ENCODE assay signal across 10 cellular contexts in genomic region chr4:147481577-147482109, GRCh38. TPM values are rescaled to one million over a fixed set of nuclear protein-coding genes. Genes with fewer than 3 reads are reported as not detected.
DNase-seq lines count a peak whose midpoint lies in the region; ATAC-seq, FAIRE-seq and TF ChIP-seq lines count a peak whose summit lies in the region.
"Had no signal": no experiment of that assay in that cellular context is flagged by ENCODE, and none has a peak within 500 bp of the region (broad histone marks: within the 10 kb centered on the region; RNA-seq: fewer than 3 reads in every experiment).

No MANE protein-coding gene starts in this region.

- WGBS in H1 (ENCODE audit: extremely low coverage in 1 of 2, insufficient coverage in 1 of 2, insufficient read length in 1 of 2, insufficient replicate concordance in 2 of 2, low coverage in 1 of 2, low lambda C conversion rate in 2 of 2, missing lambda C conversion rate in 1 of 2), 2 experiments: 3% methylated on average over 13 of the region's 13 CpGs; no CpG with 5 or more reads in 1 of the 2 experiments
- 4 to 10% methylated on average over 11 to 13 of the region's 13 CpGs for WGBS in lower leg skin, 2 donors
- 2% methylated on average over 9 to 12 of the region's 13 CpGs for WGBS in testis, 2 donors

- no peak overlapping the region for H4K5ac ChIP-seq in H1 (ENCODE audit: insufficient read length, low read depth, low read length)

- no peaks in the 10 kb centered on the region for H3K9me2 ChIP-seq in Karpas-422 (replicated peaks; ENCODE audit: insufficient read depth, low read length)

- H4K91ac ChIP-seq in H1 (replicated peaks; ENCODE audit: insufficient read length, low read length): no peak overlapping the region

- no peak overlapping the region for H3K27ac ChIP-seq in HUES6 (ENCODE audit: low read depth, low read length)
- H3K27ac ChIP-seq in H1 (ENCODE audit: low read depth, low read length): no peak overlapping the region
- H3K27ac ChIP-seq in testis: peak overlapping the region; percentile 82 to 92
- no peak overlapping the region for H3K27ac ChIP-seq in Karpas-422 (ENCODE audit: low read length)

- peaks cover 43% of the 10 kb centered on the region for H3K27me3 ChIP-seq in HUES6 (ENCODE audit: control insufficient read depth, insufficient read depth, low read length)
- H3K27me3 ChIP-seq in H1 (replicated peaks in 1 of 4; ENCODE audit: control insufficient read depth in 3 of 4, extremely low read depth in 1 of 4, insufficient read depth in 3 of 4, low read length in 3 of 4): peaks cover 4 to 21% (median 17%) of the 10 kb centered on the region in 4 experiments
- no peaks in the 10 kb centered on the region for H3K27me3 ChIP-seq in testis
- no peaks in the 10 kb centered on the region for H3K27me3 ChIP-seq in Karpas-422 (ENCODE audit: low read length)

- no peak for ATAC-seq in HG03354 (IDR thresholded peaks at IDR 0.05; ENCODE audit: poor library complexity, severe bottlenecking, unreplicated experiment)

- H3K9ac ChIP-seq in HUES6 (ENCODE audit: low read length) (peak overlapping the region; percentile 64), H1 (replicated peaks in 1 of 4; ENCODE audit: extremely low read depth in 1 of 4, low read depth in 3 of 4, low read length in 3 of 4) (peak overlapping the region in 3 of 4 experiments; percentile 35 to 69 (median 45); a peak in 4 of 7 replicates), Karpas-422 (ENCODE audit: low read length) (no peak overlapping the region)

- H2AFZ ChIP-seq in H1 (ENCODE audit: low read length): peak overlapping the region; percentile 89
- H2AFZ ChIP-seq in Karpas-422 (ENCODE audit: low read length): no peak overlapping the region

- intact Hi-C loops in lower leg skin (cut with DNase I; ENCODE audit: low total_unique reads) (no loop called here), testis (cut with DNase I; ENCODE audit: low total_unique reads) (no loop called here)

- no peak overlapping the region for H2BK15ac ChIP-seq in H1 (ENCODE audit: low read length)

- H3K4me1 ChIP-seq in HUES6 (ENCODE audit: control insufficient read depth, insufficient read depth, low read length) (peaks cover 20% of the 10 kb centered on the region), H1 (replicated peaks in 1 of 4; ENCODE audit: control insufficient read depth in 3 of 4, insufficient read depth in 4 of 4, low read length in 3 of 4) (no peaks in the 10 kb centered on the region; a peak in 1 of 7 replicates), testis (peaks cover 5% of the 10 kb centered on the region), Karpas-422 (ENCODE audit: low read length) (no peaks in the 10 kb centered on the region)

- H3K18ac ChIP-seq in H1 (ENCODE audit: extremely low read depth, low read length): peak overlapping the region; percentile 49; the same call in 1 of the 2 replicates

- no peak overlapping the region for H3K14ac ChIP-seq in H1 (ENCODE audit: insufficient read length)

- no peak overlapping the region for H3K23ac ChIP-seq in H1 (ENCODE audit: insufficient read length)

- H3K79me2 ChIP-seq in H1 (ENCODE audit: control insufficient read depth in 1 of 2, insufficient read depth in 2 of 2, low read length in 2 of 2) (no peaks in the 10 kb centered on the region), Karpas-422 (ENCODE audit: low read length) (no peaks in the 10 kb centered on the region)

- CTCF ChIA-PET in H1 (lab: Charles Lee; ENCODE audit: partially characterized antibody): interaction anchor here (0.8 to 2.7 kb wide), 8 partner anchors 37 to 385 kb away, joined by 3 to 11 read pairs (median 6); no protein-coding TSS in a partner anchor

- H2AK5ac ChIP-seq in H1 (ENCODE audit: low read depth, low read length): no peak overlapping the region

- H2BK20ac ChIP-seq in H1 (ENCODE audit: low read length): no peak overlapping the region

- H2BK5ac ChIP-seq in H1 (ENCODE audit: low read depth, low read length): no peak overlapping the region

- peak overlapping the region; percentile 93 to 98 for H3K4me2 ChIP-seq in H1 (ENCODE audit: insufficient read depth in 1 of 2, low read depth in 2 of 2, low read length in 2 of 2)
- no peak overlapping the region for H3K4me2 ChIP-seq in Karpas-422 (ENCODE audit: low read depth, low read length, poor library complexity, severe bottlenecking)

- TF ChIP-seq CTCF in H1 (IDR thresholded peaks at IDR 0.05; ENCODE audit: control extremely low read depth in 1 of 3, insufficient read depth in 1 of 3, low read depth in 1 of 3, low read length in 3 of 3) (no peak), lower leg skin (IDR thresholded peaks at IDR 0.05) (no peak), testis (IDR thresholded peaks at IDR 0.05) (no peak)

- H2BK12ac ChIP-seq in H1 (ENCODE audit: low read depth, low read length): no peak overlapping the region; the same call in 1 of the 2 replicates

- no peak overlapping the region for H2BK120ac ChIP-seq in H1 (replicated peaks; ENCODE audit: low read depth, low read length)

- H3K9me3 ChIP-seq in HUES6 (ENCODE audit: control insufficient read depth, insufficient read depth, low read depth, low read length) (peaks cover 3% of the 10 kb centered on the region; the same call in 1 of the 2 replicates), H1 (ENCODE audit: insufficient read depth in 2 of 2, low read depth in 1 of 2, low read length in 1 of 2) (no peaks in the 10 kb centered on the region), testis (no peaks in the 10 kb centered on the region), Karpas-422 (ENCODE audit: low read length) (no peaks in the 10 kb centered on the region)

- DNase-seq in H1 (ENCODE audit: low read depth in 1 of 2, low spot score in 2 of 2) (peak in 1 of 2 experiments; percentile 61), lower leg skin (ENCODE audit: low spot score in 2 of 2) (no peak), testis (peak; percentile 31), Karpas-422 (no peak), occipital lobe (lab: John Stamatoyannopoulos, UW) (no peak), putamen (ENCODE audit: low spot score) (no peak)
- DNase-seq: NCI-H2107 had no signal

- FAIRE-seq in H1 (lab: Jason Lieb, UNC): no peak
- FAIRE-seq: GM12892 had no signal

- peaks cover 5% of the 10 kb centered on the region; the same call in 1 of the 2 replicates for H3K23me2 ChIP-seq in H1 (ENCODE audit: low read depth, low read length)

- no peak overlapping the region for H3K4ac ChIP-seq in H1 (replicated peaks; ENCODE audit: insufficient read length, low read depth, low read length)

- H4K20me1 ChIP-seq in H1 (replicated peaks in 1 of 2; ENCODE audit: control insufficient read depth in 1 of 2, insufficient read depth in 2 of 2, low read length in 2 of 2): no peaks in the 10 kb centered on the region
- no peaks in the 10 kb centered on the region for H4K20me1 ChIP-seq in Karpas-422 (ENCODE audit: insufficient read depth, low read depth, low read length)

- no peak for TF ChIP-seq RAD21 in H1 (IDR thresholded peaks at IDR 0.05 in 1 of 2, conservative IDR thresholded peaks at IDR 0.05 in 1 of 2; ENCODE audit: low read depth in 2 of 2, low read length in 2 of 2)

- H3K36me3 ChIP-seq in HUES6 (ENCODE audit: control insufficient read depth, insufficient read depth, low read length) (no peaks in the 10 kb centered on the region), H1 (ENCODE audit: control insufficient read depth in 2 of 4, insufficient read depth in 4 of 4, low read length in 3 of 4) (no peaks in the 10 kb centered on the region), testis (ENCODE audit: low read depth, missing control alignments) (no peaks in the 10 kb centered on the region), Karpas-422 (ENCODE audit: insufficient read depth, low read length) (no peaks in the 10 kb centered on the region)

- POLR2A ChIA-PET in H1 (lab: Charles Lee; ENCODE audit: partially characterized antibody): interaction anchor here (0.7 to 1.4 kb wide), 2 partner anchors 28 to 36 kb away, joined by 3 to 4 read pairs; no protein-coding TSS in a partner anchor

- TF ChIP-seq POLR2A in H1 (IDR thresholded peaks at IDR 0.05; ENCODE audit: control extremely low read depth in 1 of 2, low read depth in 2 of 2, low read length in 2 of 2): no peak
- no peak for TF ChIP-seq POLR2A in lower leg skin (IDR thresholded peaks at IDR 0.05)
- no peak for TF ChIP-seq POLR2A in testis (IDR thresholded peaks at IDR 0.05)

- H4K8ac ChIP-seq in H1 (ENCODE audit: extremely low read depth, insufficient read depth, low read length): peak overlapping the region; percentile 76; the same call in 1 of the 2 replicates

- no peak overlapping the region for H3K56ac ChIP-seq in H1 (replicated peaks; ENCODE audit: insufficient read length, low read depth, low read length)

- no peak for TF ChIP-seq EP300 in H1 (IDR thresholded peaks at IDR 0.05; ENCODE audit: borderline replicate concordance in 1 of 2, low read depth in 2 of 2, low read length in 2 of 2)

- H3K79me1 ChIP-seq in H1 (ENCODE audit: low read depth, low read length): no peaks in the 10 kb centered on the region

- H3K4me3 ChIP-seq in HUES6 (ENCODE audit: low read depth, low read length): peak overlapping the region; percentile 72
- peak overlapping the region; percentile 59 to 83 (median 68) for H3K4me3 ChIP-seq in H1 (ENCODE audit: extremely low read depth in 1 of 4, insufficient read depth in 2 of 4, low read depth in 3 of 4, low read length in 4 of 4)
- peak overlapping the region; percentile 16 for H3K4me3 ChIP-seq in lower leg skin (ENCODE audit: low read depth, poor library complexity, severe bottlenecking)
- H3K4me3 ChIP-seq in testis: peak overlapping the region; percentile 67 to 75
- H3K4me3 ChIP-seq in Karpas-422 (ENCODE audit: low read length): no peak overlapping the region

TF ChIP-seq in H1, 55 proteins besides CTCF, POLR2A, EP300 and RAD21:
- TF ChIP-seq EZH2 (IDR thresholded peaks at IDR 0.05; ENCODE audit: low read depth, low read length, severe bottlenecking): peak; percentile 35
- no peak for TF ChIP-seq SIN3A (conservative IDR thresholded peaks at IDR 0.05 in 1 of 2, IDR thresholded peaks at IDR 0.05 in 1 of 2; ENCODE audit: low read depth in 1 of 2, low read length in 2 of 2)
- TF ChIP-seq KDM1A (IDR thresholded peaks at IDR 0.05; ENCODE audit: borderline replicate concordance, low read length): no peak

RNA-seq across cellular contexts. Expression of gene EDNRA, which starts 0.7 kb away (rescaled TPM):
- 3.3 TPM in 2 replicates for total RNA-seq in H1 (2021; fragmentation: NEBNext Ultra II Directional; extraction: Animal tissue kit (Norgen Biotek cat#: 25700))
- polyA plus RNA-seq in H1 (2011; rRNA removed) (1.6 and 1.7 TPM in 2 replicates), testis (ENCODE audit: insufficient read depth, low read depth, low replicate concordance) (14.1 TPM)
- 2.3 TPM for polyA plus RNA-seq in H1 (2011; cell fraction: cytosol; rRNA removed)
- 1.3 TPM for polyA plus RNA-seq in H1 (2011; cell fraction: nucleus; rRNA removed)
- 1.1 to 2.2 TPM (median 2.0 TPM) in 4 replicates for polyA plus RNA-seq in H1 (2012, experiment 1 of 2)
- 0.22 TPM for polyA plus RNA-seq in H1 (2012, experiment 2 of 2)
- 3.0 TPM for polyA plus RNA-seq in H1 (2013, experiment 1 of 2)
- 2.5 TPM for polyA plus RNA-seq in H1 (2013, experiment 2 of 2)
- polyA minus RNA-seq in H1 (2011; rRNA and poly(A)+ RNA removed): 4.5 and 6.2 TPM in 2 replicates
- polyA minus RNA-seq in H1 (2011; cell fraction: cytosol; rRNA and poly(A)+ RNA removed): 4.8 TPM
- polyA minus RNA-seq in H1 (2011; cell fraction: nucleus; rRNA and poly(A)+ RNA removed): 10.2 TPM
- total RNA-seq in lower leg skin (10 to 100 TPM in 1 of 4 donors, 1 to 10 TPM in 3; 2.1 to 10.3 (median 6.0) TPM), testis (10 to 100 TPM in 1 of 2 donors, 1 to 10 TPM in 1; 9.4 to 12.3 TPM), occipital lobe (9.7 TPM)
- not detected in 2 replicates for total RNA-seq in Karpas-422 (2014; rRNA removed; shearing (Covaris generic); ENCODE audit: low replicate concordance)

Comparison
In these comparisons a context has a peak if more than half of its experiments do, and no peak if none do; other contexts are left out.
1. H3K27ac ChIP-seq: peak in testis (2 of 2); none in HUES6 (single experiment), H1 (single experiment) and Karpas-422 (single experiment).